Comparison of ENCODE assay signal across 8 cellular contexts in genomic region chr2:45643543-45644542, GRCh38. TPM values are rescaled to one million over a fixed set of nuclear protein-coding genes. Genes with fewer than 3 reads are reported as not detected.
DNase-seq lines count a peak whose midpoint lies in the region; ATAC-seq, FAIRE-seq and TF ChIP-seq lines count a peak whose summit lies in the region.

No MANE protein-coding gene starts in this region.

- peak; percentile 58 for ATAC-seq in HG03103 (IDR thresholded peaks at IDR 0.05; ENCODE audit: low read depth, unreplicated experiment)

- peaks cover 11% of the 10 kb centered on the region for H3K4me1 ChIP-seq in mucosa of stomach (ENCODE audit: control insufficient read depth, insufficient read depth, low read length)

- peak overlapping the region; percentile 91 for H3K4me3 ChIP-seq in mucosa of stomach (ENCODE audit: low read length)

- no peak for TF ChIP-seq POLR2A in GM12892 (IDR thresholded peaks at IDR 0.05; ENCODE audit: low read depth, low read length)
- no peak for TF ChIP-seq POLR2A in erythroblast (IDR thresholded peaks at IDR 0.05; ENCODE audit: low read length)

- peak; percentile 89 for FAIRE-seq in GM12892 (lab: Jason Lieb, UNC)

- H3K36me3 ChIP-seq in mucosa of stomach (ENCODE audit: control insufficient read depth, insufficient read depth, low read length) = no peaks in the 10 kb centered on the region

- DNase-seq in 8988T (peak; percentile 92), GM12892 (ENCODE audit: insufficient read length) (peak; percentile 90), NCI-H526 treated with DMSO at 0.1 percent for 48 hours (lab: John Stamatoyannopoulos, UW) (peak; percentile 14), activated T-cell treated with anti-CD3 and anti-CD28 coated beads for 24 hours (ENCODE audit: low read depth) (peak; percentile 62), erythroblast (lab: John Stamatoyannopoulos, UW) (peak; percentile 57 to 78)
- DNase-seq in stimulated activated CD8-positive, alpha-beta memory T cell treated with anti-CD3 and anti-CD28 coated beads, Interleukin-7, amount 100 ng/mL, for 24 hours (ENCODE audit: low read depth) = peak; percentile 34

- H3K9me3 ChIP-seq in mucosa of stomach (ENCODE audit: control insufficient read depth, low read length) = no peaks in the 10 kb centered on the region

- H3K27me3 ChIP-seq in mucosa of stomach (ENCODE audit: control insufficient read depth, insufficient read depth, low read length) = peaks cover 10% of the 10 kb centered on the region

- H3K9ac ChIP-seq in mucosa of stomach (ENCODE audit: low read length) = peak overlapping the region; percentile 94

RNA-seq across cellular contexts. Expression of gene PRKCE, which starts 7.6 kb away (rescaled TPM):
- polyA plus RNA-seq in GM12892 (2012; ENCODE audit: missing spikeins) = 5.7 TPM

RNA-seq across cellular contexts. Expression of gene SRBD1, which starts 32.8 kb away (rescaled TPM):
- polyA plus RNA-seq in GM12892 (2012; ENCODE audit: missing spikeins) = 11.9 TPM

Comparison
In these comparisons a context has a peak if more than half of its experiments do, and no peak if none do; other contexts are left out.
1. Peak in every context shown above with its lines: DNase-seq, ATAC-seq and H3K4me3 ChIP-seq.
2. DNase-seq: peak in every context shown above with its lines; median percentile 92 in 8988T; 90 in GM12892; 68 in erythroblast; 62 in activated T-cell treated with anti-CD3 and anti-CD28 coated beads for 24 hours; 34 in stimulated activated CD8-positive, alpha-beta memory T cell treated with anti-CD3 and anti-CD28 coated beads, Interleukin-7, amount 100 ng/mL, for 24 hours; 14 in NCI-H526 treated with DMSO at 0.1 percent for 48 hours.